ENCODE assay signal across 8 cellular contexts in genomic region chr6:43635387-43636311, GRCh38. TPM values are rescaled to one million over a fixed set of nuclear protein-coding genes. Genes with fewer than 3 reads are reported as not detected.
DNase-seq lines count a peak whose midpoint lies in the region; TF ChIP-seq lines count a peak whose summit lies in the region.

Gene MAD2L1BP (plus strand): TSS chr6:43635840. CDS start chr6:43635876, 36 bp downstream.

- peak within 1 kb of the TSS; percentile 92 for H2AFZ ChIP-seq in SK-N-SH (ENCODE audit: low read depth)

- no peak for TF ChIP-seq RAD21 in SK-N-SH (IDR thresholded peaks at IDR 0.05; ENCODE audit: low read length)

- peaks cover 22% of the 10 kb centered on the region for H3K36me3 Mint-ChIP-seq in activated naive CD4-positive, alpha-beta T cell treated with anti-CD3 and anti-CD28 coated beads for 36 hours (ENCODE audit: low read depth)

- peaks cover 10% of the 10 kb centered on the region for H3F3A ChIP-seq in SK-N-SH (replicated peaks; ENCODE audit: insufficient read depth)

- TF ChIP-seq EP300 in SK-N-SH (IDR thresholded peaks at IDR 0.05; ENCODE audit: borderline replicate concordance in 1 of 2, low read depth in 1 of 2, low read length in 1 of 2): no peak

- peaks cover 24 to 26% of the 10 kb centered on the region in 2 experiments; a peak in 3 of 4 replicates for H3K4me1 ChIP-seq in SK-N-SH (ENCODE audit: control insufficient read depth in 1 of 2, insufficient read depth in 2 of 2, low read depth in 1 of 2, low read length in 1 of 2)

- H3K9me3 ChIP-seq in SK-N-SH: no peaks in the 10 kb centered on the region

- peak within 1 kb of the TSS; percentile 83 for H3K9ac ChIP-seq in SK-N-SH

- H3K27ac Mint-ChIP-seq in activated naive CD4-positive, alpha-beta T cell treated with anti-CD3 and anti-CD28 coated beads for 36 hours: peak within 1 kb of the TSS; percentile 95

- CTCF ChIA-PET in SK-N-SH (lab: Yijun Ruan, JAX): interaction anchor here (1.5 to 1.9 kb wide), 3 partner anchors 13 to 32 kb away, joined by 5 to 11 read pairs (median 6); no protein-coding TSS in a partner anchor
- CTCF ChIA-PET in activated naive CD4-positive, alpha-beta T cell treated with anti-CD3 and anti-CD28 coated beads for 36 hours (lab: Charles Lee): interaction anchor here (0.6 to 1.7 kb wide), 4 partner anchors 10 to 443 kb away, joined by 3 to 6 read pairs (median 4); no protein-coding TSS in a partner anchor

- H3K9me3 Mint-ChIP-seq in activated naive CD4-positive, alpha-beta T cell treated with anti-CD3 and anti-CD28 coated beads for 36 hours: no peaks in the 10 kb centered on the region

- WGBS in SK-N-SH (ENCODE audit: low lambda C conversion rate): 15% methylated on average over 38 of the region's 48 CpGs

- no peaks in the 10 kb centered on the region for H3K27me3 Mint-ChIP-seq in activated naive CD4-positive, alpha-beta T cell treated with anti-CD3 and anti-CD28 coated beads for 36 hours (ENCODE audit: low read depth)

- TF ChIP-seq CTCF in HFF-Myc (IDR thresholded peaks at IDR 0.05; ENCODE audit: low read depth, low read length, missing control alignments): no peak
- no peak for TF ChIP-seq CTCF in SK-N-SH (IDR thresholded peaks at IDR 0.05)

- H3K79me2 ChIP-seq in SK-N-SH (ENCODE audit: insufficient read depth): peaks cover 51% of the 10 kb centered on the region

- DNase-seq in GM03348 (ENCODE audit: low spot score) (peak; percentile 87), HFF-Myc (ENCODE audit: extremely low read depth, low read depth) (no peak), NCI-H1092 (lab: John Stamatoyannopoulos, UW) (peak; percentile 87), SK-N-SH (peak; percentile 86), germinal center (ENCODE audit: low spot score) (peak; percentile 81), nucleus accumbens (lab: John Stamatoyannopoulos, UW) (peak in 55 of 56 donors; percentile 46 to 91 (median 78)), substantia nigra (lab: John Stamatoyannopoulos, UW) (peak in 48 of 49 donors; percentile 22 to 90 (median 74))
- DNase-seq in activated naive CD4-positive, alpha-beta T cell treated with anti-CD3 and anti-CD28 coated beads for 36 hours: peak; percentile 93

- POLR2A ChIA-PET in SK-N-SH (lab: Yijun Ruan, JAX): interaction anchor here (0.7 to 1.8 kb wide), 6 partner anchors 9 to 612 kb away, joined by 3 to 7 read pairs (median 4); partner anchors contain the start of gene RSPH9

- H3K27ac ChIP-seq in SK-N-SH (ENCODE audit: low read depth in 2 of 2, low read length in 1 of 2) (peak within 1 kb of the TSS; percentile 52 to 83; a peak in 3 of 4 replicates), substantia nigra (ENCODE audit: low read depth, low read length, poor library complexity, severe bottlenecking) (peak within 1 kb of the TSS; percentile 84)

- H3K27me3 ChIP-seq in SK-N-SH (ENCODE audit: insufficient read depth): no peaks in the 10 kb centered on the region

- H3K4me3 ChIP-seq in HFF-Myc (replicated peaks; ENCODE audit: low read depth, low read length) (peak within 1 kb of the TSS; percentile 69), SK-N-SH (ENCODE audit: low read depth in 2 of 2, low read length in 1 of 2) (peak within 1 kb of the TSS; percentile 70 to 79)

- H3K9me2 ChIP-seq in SK-N-SH: no peaks in the 10 kb centered on the region

- 0 out of 2 replicates have a peak, but pooled peaks cover 6% of the 10 kb centered on the region for H4K20me1 ChIP-seq in SK-N-SH (ENCODE audit: insufficient read depth)

- H3K4me2 ChIP-seq in SK-N-SH: peak within 1 kb of the TSS; percentile 87

- intact Hi-C loops in activated naive CD4-positive, alpha-beta T cell treated with anti-CD3 and anti-CD28 coated beads for 36 hours (cut with micrococcal nuclease): loop anchor here (1.0 to 5.0 kb wide), 4 partner anchors 10 to 367 kb away; partner anchors contain the start of genes MRPS18A and RSPH9

- H3K4me3 Mint-ChIP-seq in activated naive CD4-positive, alpha-beta T cell treated with anti-CD3 and anti-CD28 coated beads for 36 hours: peak within 1 kb of the TSS; percentile 91

- H3K36me3 ChIP-seq in SK-N-SH (replicated peaks in 1 of 2; ENCODE audit: control insufficient read depth in 1 of 2, insufficient read depth in 2 of 2, low read length in 1 of 2): peaks cover 17 to 34% of the 10 kb centered on the region in 2 experiments

- peaks cover 46% of the 10 kb centered on the region for H3K4me1 Mint-ChIP-seq in activated naive CD4-positive, alpha-beta T cell treated with anti-CD3 and anti-CD28 coated beads for 36 hours (ENCODE audit: low read depth)

TF ChIP-seq in SK-N-SH, 30 proteins besides CTCF, POLR2A, EP300 and RAD21 (continues in another document):
- TF ChIP-seq NFIC (IDR thresholded peaks at IDR 0.05; ENCODE audit: borderline replicate concordance): no peak
- no peak for TF ChIP-seq GATA2 (CRISPR knock-in tag; IDR thresholded peaks at IDR 0.05)
- TF ChIP-seq FOSL2 (IDR thresholded peaks at IDR 0.05; ENCODE audit: borderline replicate concordance, low read depth): no peak
- no peak; the same call in 1 of the 2 replicates for TF ChIP-seq USF2 (IDR thresholded peaks at IDR 0.05; ENCODE audit: borderline replicate concordance, low read depth, low read length)
- TF ChIP-seq ZBTB33 (IDR thresholded peaks at IDR 0.05; ENCODE audit: borderline replicate concordance, low read depth): no peak
- TF ChIP-seq RCOR1 (IDR thresholded peaks at IDR 0.05; ENCODE audit: low read length): peak; percentile 35; the same call in 1 of the 2 replicates
- TF ChIP-seq RXRA (IDR thresholded peaks at IDR 0.05; ENCODE audit: borderline replicate concordance, low read depth): no peak; the same call in 1 of the 2 replicates
- TF ChIP-seq MXI1 (IDR thresholded peaks at IDR 0.05; ENCODE audit: low read depth, low read length): peak; percentile 67
- TF ChIP-seq FOXM1 (IDR thresholded peaks at IDR 0.05; ENCODE audit: low read depth): no peak
- TF ChIP-seq TEAD4 (IDR thresholded peaks at IDR 0.05; ENCODE audit: borderline replicate concordance, insufficient read depth): no peak
- TF ChIP-seq SIN3A (IDR thresholded peaks at IDR 0.05; ENCODE audit: borderline replicate concordance, low read depth, low read length): 0 out of 2 replicates have a peak, but pooled peaks have one; percentile 55
- peak; percentile 86 for TF ChIP-seq MAX (IDR thresholded peaks at IDR 0.05; ENCODE audit: low read depth)
- TF ChIP-seq SMC3 (IDR thresholded peaks at IDR 0.05; ENCODE audit: low read depth, low read length): no peak
- TF ChIP-seq MEF2A (IDR thresholded peaks at IDR 0.05; ENCODE audit: borderline replicate concordance, low read depth): no peak
- 0 out of 2 replicates have a peak, but pooled peaks have one; percentile 15 for TF ChIP-seq USF1 (IDR thresholded peaks at IDR 0.05; ENCODE audit: borderline replicate concordance, low read depth)
- TF ChIP-seq FOXJ3 (CRISPR knock-in tag; IDR thresholded peaks at IDR 0.05): no peak
- peak; percentile 87 for TF ChIP-seq CHD2 (IDR thresholded peaks at IDR 0.05; ENCODE audit: low read length, partially characterized antibody)
- TF ChIP-seq TCF12 (IDR thresholded peaks at IDR 0.05): peak; percentile 16; the same call in 1 of the 2 replicates
- TF ChIP-seq ELF1 (IDR thresholded peaks at IDR 0.05): peak; percentile 87

RNA-seq across cellular contexts. Expression of gene MAD2L1BP, which starts in this region (rescaled TPM):
- 30.9 and 42.2 TPM in 2 replicates for polyA plus RNA-seq in SK-N-SH (2012; rRNA removed)
- polyA plus RNA-seq in SK-N-SH (2012; cell fraction: cytosol; rRNA removed): 28.5 and 34.8 TPM in 2 replicates
- 30.3 and 35.5 TPM in 2 replicates for polyA plus RNA-seq in SK-N-SH (2012; cell fraction: nucleus; rRNA removed)
- 10 to 100 TPM; 19.8 to 22.7 TPM for total RNA-seq in activated naive CD4-positive, alpha-beta T cell treated with anti-CD3 and anti-CD28 coated beads for 36 hours
